Comparison of ENCODE assay signal across 28 cellular contexts in genomic region chr7:117270371-117270770, GRCh38. TPM values are rescaled to one million over a fixed set of nuclear protein-coding genes. Genes with fewer than 3 reads are reported as not detected.
A peak's percentile ranks its signal among the peaks of the same experiment; 100 is the strongest.
DNase-seq lines count a peak whose midpoint lies in the region; ATAC-seq, FAIRE-seq and TF ChIP-seq lines count a peak whose summit lies in the region.
"Had no signal": no experiment of that assay in that cellular context is flagged by ENCODE, and none has a peak within 500 bp of the region (broad histone marks: within the 10 kb centered on the region; RNA-seq: fewer than 3 reads in every experiment).

No MANE protein-coding gene starts in this region.

- H3K36me3 ChIP-seq in brain microvascular endothelial cell (replicated peaks) (no peaks in the 10 kb centered on the region), prostate gland (no peaks in the 10 kb centered on the region)
- H3K36me3 ChIP-seq: HAP-1 had no signal

- H3K4me2 ChIP-seq in A549, result peak overlapping the region; percentile 58; the same call in 2 of the 3 replicates
- H3K4me2 ChIP-seq: hepatocyte had no signal

- intact Hi-C loops in prostate gland (cut with DNase I), result no loop called here

- H3K27me3 ChIP-seq in brain microvascular endothelial cell (replicated peaks) (no peaks in the 10 kb centered on the region), prostate gland (replicated peaks; ENCODE audit: insufficient read depth) (no peaks in the 10 kb centered on the region)
- H3K27me3 ChIP-seq: hepatocyte had no signal

- CTCF ChIA-PET in A549 (lab: Yijun Ruan, JAX), result no interaction called here

- TF ChIP-seq POLR2A in A549 (IDR thresholded peaks at IDR 0.05; ENCODE audit: low read length), result no peak
- no peak for TF ChIP-seq POLR2A in prostate gland (IDR thresholded peaks at IDR 0.05)

- FAIRE-seq in A549 (lab: Jason Lieb, UNC), result no peak
- FAIRE-seq: A204.1, K562, kidney, urothelium cell line had no signal

- ATAC-seq in A549, result no peak
- no peak for ATAC-seq in HG02840 (IDR thresholded peaks at IDR 0.05; ENCODE audit: low FRiP score, unreplicated experiment)
- ATAC-seq: K562 had no signal

- DNase-seq in A549 (ENCODE audit: low read depth in 1 of 2, low spot score in 1 of 2) (peak in 1 of 2 experiments; percentile 12), HT1080 (ENCODE audit: low read depth) (peak; percentile 24), brain microvascular endothelial cell (peak; percentile 48), kidney tubule cell (ENCODE audit: low spot score) (peak; percentile 15), occipital lobe (lab: John Stamatoyannopoulos, UW) (no peak), prostate gland (ENCODE audit: low spot score) (no peak), NCI-H1436 (lab: John Stamatoyannopoulos, UW) (no peak)
- DNase-seq: activated CD4-positive, alpha-beta memory T cell treated with anti-CD3 and anti-CD28 coated beads, Interleukin-2, amount 10 ng/mL, durations not matched to agents 7 days and 5 days; activated naive CD4-positive, alpha-beta T cell treated with anti-CD3 and anti-CD28 coated beads for 36 hours; activated T-cell treated with anti-CD3 and anti-CD28 coated beads, Interleukin-2, amount 50 U/mL, for 1 hour; aorta; CD4-positive, alpha-beta memory T cell; DMS53; effector memory CD4-positive, alpha-beta T cell; kidney; NCI-H1092; NCI-H2107; NCI-H524; nephron progenitor cell; SIG-M5; substantia nigra; T-helper 2 cell had no signal

- POLR2A ChIA-PET in A549 (lab: Yijun Ruan, JAX), result no interaction called here

- peak overlapping the region; percentile 21 to 52; a peak in 4 of 6 replicates for H3K27ac ChIP-seq in A549
- H3K27ac ChIP-seq in brain microvascular endothelial cell, result peak overlapping the region; percentile 99
- H3K27ac ChIP-seq in prostate gland, result no peak overlapping the region

- H3K4me3 ChIP-seq in A549, result no peak overlapping the region
- H3K4me3 ChIP-seq in brain microvascular endothelial cell (ENCODE audit: low read depth, low read length), result no peak overlapping the region
- no peak overlapping the region for H3K4me3 ChIP-seq in prostate gland
- H3K4me3 ChIP-seq: HAP-1, hepatocyte, K562 had no signal

- 63% methylated on average over 9 of the region's 9 CpGs for WGBS in A549 (ENCODE audit: missing lambda C conversion rate)
- 52% methylated on average over 9 of the region's 9 CpGs for WGBS in prostate gland

- H3K9me3 ChIP-seq in A549 (peaks cover 7% of the 10 kb centered on the region; the same call in 1 of the 3 replicates), prostate gland (no peaks in the 10 kb centered on the region)
- H3K9me3 ChIP-seq: HAP-1 had no signal

- in situ Hi-C loops in brain microvascular endothelial cell (cut with HindIII; ENCODE audit: low pct_ligation_motif_present, low sequenced_read_pairs), result no loop called here

- H3K4me1 ChIP-seq in A549 (peaks cover 15% of the 10 kb centered on the region), prostate gland (replicated peaks) (peaks cover 4% of the 10 kb centered on the region)
- H3K4me1 ChIP-seq: HAP-1 had no signal

- no peak for TF ChIP-seq CTCF in A549 (IDR thresholded peaks at IDR 0.05)
- no peak for TF ChIP-seq CTCF in brain microvascular endothelial cell (IDR thresholded peaks at IDR 0.05; ENCODE audit: low read depth, low read length, missing control alignments)
- TF ChIP-seq CTCF in prostate gland (IDR thresholded peaks at IDR 0.05), result no peak

- no peak for TF ChIP-seq RAD21 in A549 (conservative IDR thresholded peaks at IDR 0.05 in 1 of 2, IDR thresholded peaks at IDR 0.05 in 1 of 2)

- no peak for TF ChIP-seq EP300 in A549 (IDR thresholded peaks at IDR 0.05)

TF ChIP-seq in A549, 52 proteins besides CTCF, POLR2A, EP300 and RAD21:
- no peak for TF ChIP-seq BHLHE40 (IDR thresholded peaks at IDR 0.05; ENCODE audit: low read depth, low read length)
- TF ChIP-seq MAFK (IDR thresholded peaks at IDR 0.05; ENCODE audit: partially characterized antibody), result no peak
- no peak for TF ChIP-seq NR3C1 (IDR thresholded peaks at IDR 0.05)
- no peak for TF ChIP-seq HOXB5 (CRISPR knock-in tag; IDR thresholded peaks at IDR 0.05)
- TF ChIP-seq CBX2 (IDR thresholded peaks at IDR 0.05; ENCODE audit: borderline replicate concordance, low read depth), result no peak
- TF ChIP-seq TP53 (CRISPR knock-in tag; IDR thresholded peaks at IDR 0.05), result no peak
- TF ChIP-seq NFE2L2 (conservative IDR thresholded peaks at IDR 0.05; ENCODE audit: low read length), result no peak
- TF ChIP-seq FOSB (CRISPR knock-in tag; IDR thresholded peaks at IDR 0.05), result no peak
- no peak for TF ChIP-seq E2F6 (IDR thresholded peaks at IDR 0.05; ENCODE audit: borderline replicate concordance, low read depth)
- no peak for TF ChIP-seq HES2 (IDR thresholded peaks at IDR 0.05)
- no peak for TF ChIP-seq ESRRA (IDR thresholded peaks at IDR 0.05; ENCODE audit: borderline replicate concordance, low read length)
- no peak for TF ChIP-seq RCOR1 (IDR thresholded peaks at IDR 0.05; ENCODE audit: low read depth, low read length)
- TF ChIP-seq JUNB (IDR thresholded peaks at IDR 0.05), result no peak

RNA-seq across cellular contexts. Expression of gene WNT2, which starts 52.5 kb away (rescaled TPM):
- polyA plus RNA-seq in A549 (2011; rRNA removed), result not detected in 2 replicates
- 0.01 TPM in 2 replicates for polyA plus RNA-seq in A549 (2012; cell fraction: cytosol; rRNA removed)
- polyA plus RNA-seq in A549 (2012; cell fraction: nucleus; rRNA removed), result not detected in 2 replicates
- not detected in 3 replicates for polyA plus RNA-seq in A549 (2017; fragmentation: RNase III; extraction: RNeasy Plus Mini Kit Qiagen cat#74134 plus additional on column Dnase treatment)
- not detected in 2 replicates for polyA minus RNA-seq in A549 (2011; rRNA and poly(A)+ RNA removed)
- total RNA-seq in HT1080 (2014; rRNA removed; shearing (Covaris generic)), result not detected in 2 replicates
- polyA plus RNA-seq in HT1080 (2015; cell fraction: cytosol; rRNA removed), result not detected in 2 replicates
- not detected in 2 replicates for polyA plus RNA-seq in HT1080 (2015; cell fraction: nucleus; rRNA removed)
- total RNA-seq in occipital lobe, result 0.16 TPM
- 1 to 10 TPM; 1.1 to 2.3 TPM for total RNA-seq in prostate gland
- total RNA-seq: activated CD4-positive, alpha-beta memory T cell treated with anti-CD3 and anti-CD28 coated beads, Interleukin-2, amount 10 ng/mL, durations not matched to agents 7 days and 5 days; activated naive CD4-positive, alpha-beta T cell treated with anti-CD3 and anti-CD28 coated beads for 36 hours; CD4-positive, alpha-beta memory T cell; K562 had no signal
- polyA plus RNA-seq: aorta; CD4-positive, alpha-beta memory T cell had no signal

Comparison
In these comparisons a context has a peak if more than half of its experiments do, and no peak if none do; other contexts are left out.
1. DNase-seq: peak in HT1080 (single experiment), brain microvascular endothelial cell (single experiment) and kidney tubule cell (single experiment); none in occipital lobe (single experiment), prostate gland (single experiment) and NCI-H1436 (single experiment).
2. H3K27ac ChIP-seq: peak in A549 (2 of 2) and brain microvascular endothelial cell (single experiment); none in prostate gland (0 of 2).